Comparison of ENCODE assay signal across 8 cellular contexts in the genomic region with DNA sequence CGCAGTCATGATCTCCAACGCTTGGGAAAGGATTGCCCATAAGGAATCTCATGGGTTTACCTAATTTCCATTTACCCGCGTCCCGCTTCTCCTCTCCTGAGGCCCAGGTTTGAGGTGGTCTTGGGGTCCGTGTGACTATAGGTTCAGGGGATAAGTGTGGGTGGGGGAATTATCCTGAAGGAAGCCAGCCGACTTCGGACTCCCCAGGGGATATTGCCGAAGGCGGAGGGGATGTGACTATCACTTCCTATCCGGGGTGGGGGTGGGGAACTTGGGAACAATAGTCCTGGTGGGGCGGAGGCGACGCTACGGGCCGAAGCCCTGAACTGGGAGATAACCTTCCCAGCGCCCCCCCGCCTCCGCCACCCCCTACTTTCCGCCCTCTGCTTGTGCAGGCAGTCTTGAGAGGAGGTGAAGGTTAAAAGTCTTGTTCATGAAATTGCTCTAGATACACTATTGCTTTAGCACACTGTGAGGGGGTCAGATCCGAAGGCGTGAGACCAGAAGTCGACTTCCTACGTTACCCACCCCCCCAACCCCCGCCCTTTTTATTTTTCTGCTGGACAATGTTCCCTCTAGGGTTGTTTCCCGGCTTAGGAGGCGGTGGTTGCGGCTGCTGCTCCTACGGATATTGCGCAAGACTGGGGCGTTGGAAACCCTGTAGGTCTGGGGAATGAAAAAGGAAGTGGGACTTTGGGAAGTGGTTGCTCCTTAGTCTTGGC. TPM values are rescaled to one million over a fixed set of nuclear protein-coding genes. Genes with fewer than 3 reads are reported as not detected.
DNase-seq lines count a peak whose midpoint lies in the region; ATAC-seq, FAIRE-seq and TF ChIP-seq lines count a peak whose summit lies in the region.

No MANE protein-coding gene starts in this region.

- WGBS in A549 (ENCODE audit: missing lambda C conversion rate) = under 1% methylated on average over 29 of the region's 31 CpGs

- CTCF ChIA-PET in A549 (lab: Yijun Ruan, JAX) = interaction anchor here (1.1 to 2.6 kb wide), 3 partner anchors 10 to 99 kb away, joined by 3 to 11 read pairs (median 4); no protein-coding TSS in a partner anchor

- peak overlapping the region; percentile 89 for H3K4me2 ChIP-seq in A549

- peak in 1 of 2 experiments; percentile 52; a peak in 4 of 5 replicates for TF ChIP-seq RAD21 in A549 (conservative IDR thresholded peaks at IDR 0.05 in 1 of 2, IDR thresholded peaks at IDR 0.05 in 1 of 2)

- DNase-seq in A549 (ENCODE audit: low read depth in 1 of 2, low spot score in 1 of 2) (peak; percentile 92 to 97), GM04504 (ENCODE audit: low read depth) (peak; percentile 79), NCI-H2029 (lab: John Stamatoyannopoulos, UW) (peak; percentile 89), UCSD-AML1 (lab: John Stamatoyannopoulos, UW; ENCODE audit: unreplicated experiment) (peak; percentile 58), midbrain (lab: John Stamatoyannopoulos, UW) (peak; percentile 47), tibial artery (peak; percentile 93 to 94)

- TF ChIP-seq EP300 in A549 (IDR thresholded peaks at IDR 0.05) = peak; percentile 38 to 56; a peak in 2 of 5 replicates

- peak; percentile 21; the same call in 1 of the 2 replicates for TF ChIP-seq POLR2A in A549 (IDR thresholded peaks at IDR 0.05; ENCODE audit: low read length)

- intact Hi-C loops in tibial artery (cut with DNase I; ENCODE audit: low total_unique reads) = no loop called here

- H3K4me3 ChIP-seq in A549 (peak overlapping the region; percentile 96), tibial artery (peak overlapping the region; percentile 81 to 100)

- no peak for FAIRE-seq in A549 (lab: Jason Lieb, UNC)

- TF ChIP-seq CTCF in A549 (IDR thresholded peaks at IDR 0.05) = no peak
- TF ChIP-seq CTCF in tibial artery (IDR thresholded peaks at IDR 0.05) = no peak

- H3K4me1 ChIP-seq in A549 = peaks cover 39% of the 10 kb centered on the region
- H3K4me1 ChIP-seq in tibial artery = peaks cover 0 to 41% (median 22%) of the 10 kb centered on the region in 4 donors

- no peaks in the 10 kb centered on the region for H3K27me3 ChIP-seq in tibial artery

- ATAC-seq in A549 = peak; percentile 57 to 65
- peak; percentile 17 for ATAC-seq in esophagus mucosa
- ATAC-seq in GM19463 (IDR thresholded peaks at IDR 0.05; ENCODE audit: unreplicated experiment) = no peak

- H3K9me3 ChIP-seq in A549 = no peaks in the 10 kb centered on the region
- no peaks in the 10 kb centered on the region for H3K9me3 ChIP-seq in tibial artery

- POLR2A ChIA-PET in A549 (lab: Yijun Ruan, JAX) = interaction anchor here (1.1 to 1.8 kb wide), 6 partner anchors 10 to 260 kb away, joined by 3 to 8 read pairs (median 4); a partner anchor contains a TSS

- H3K27ac ChIP-seq in A549 (peak overlapping the region; percentile 100), tibial artery (peak overlapping the region; percentile 95 to 99)

- no peaks in the 10 kb centered on the region for H3K36me3 ChIP-seq in tibial artery

TF ChIP-seq in A549, 52 proteins besides CTCF, POLR2A, EP300 and RAD21:
- no peak for TF ChIP-seq KDM1A (IDR thresholded peaks at IDR 0.05; ENCODE audit: low read depth)
- TF ChIP-seq PHF8 (IDR thresholded peaks at IDR 0.05; ENCODE audit: borderline replicate concordance, low read depth) = peak; percentile 16; the same call in 1 of the 2 replicates
- TF ChIP-seq, protein P1, sequence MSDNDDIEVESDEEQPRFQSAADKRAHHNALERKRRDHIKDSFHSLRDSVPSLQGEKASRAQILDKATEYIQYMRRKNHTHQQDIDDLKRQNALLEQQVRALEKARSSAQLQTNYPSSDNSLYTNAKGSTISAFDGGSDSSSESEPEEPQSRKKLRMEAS (IDR thresholded peaks at IDR 0.05) = peak; percentile 76
- peak; percentile 99 to 100 for TF ChIP-seq CEBPB (IDR thresholded peaks at IDR 0.05)
- peak; percentile 47; the same call in 2 of the 3 replicates for TF ChIP-seq SMC3 (IDR thresholded peaks at IDR 0.05)
- TF ChIP-seq JUN (IDR thresholded peaks at IDR 0.05) = peak; percentile 78 to 92
- TF ChIP-seq, protein P2, sequence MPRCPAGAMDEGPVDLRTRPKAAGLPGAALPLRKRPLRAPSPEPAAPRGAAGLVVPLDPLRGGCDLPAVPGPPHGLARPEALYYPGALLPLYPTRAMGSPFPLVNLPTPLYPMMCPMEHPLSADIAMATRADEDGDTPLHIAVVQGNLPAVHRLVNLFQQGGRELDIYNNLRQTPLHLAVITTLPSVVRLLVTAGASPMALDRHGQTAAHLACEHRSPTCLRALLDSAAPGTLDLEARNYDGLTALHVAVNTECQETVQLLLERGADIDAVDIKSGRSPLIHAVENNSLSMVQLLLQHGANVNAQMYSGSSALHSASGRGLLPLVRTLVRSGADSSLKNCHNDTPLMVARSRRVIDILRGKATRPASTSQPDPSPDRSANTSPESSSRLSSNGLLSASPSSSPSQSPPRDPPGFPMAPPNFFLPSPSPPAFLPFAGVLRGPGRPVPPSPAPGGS (IDR thresholded peaks at IDR 0.05) = peak; percentile 61
- TF ChIP-seq GATA3 (IDR thresholded peaks at IDR 0.05; ENCODE audit: borderline replicate concordance) = peak; percentile 41
- 0 out of 2 replicates have a peak, but pooled peaks have one; percentile 14 for TF ChIP-seq TP53 (CRISPR knock-in tag; IDR thresholded peaks at IDR 0.05)
- TF ChIP-seq, protein P3, sequence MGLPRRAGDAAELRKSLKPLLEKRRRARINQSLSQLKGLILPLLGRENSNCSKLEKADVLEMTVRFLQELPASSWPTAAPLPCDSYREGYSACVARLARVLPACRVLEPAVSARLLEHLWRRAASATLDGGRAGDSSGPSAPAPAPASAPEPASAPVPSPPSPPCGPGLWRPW (IDR thresholded peaks at IDR 0.05) = peak; percentile 53
- TF ChIP-seq, protein P4, sequence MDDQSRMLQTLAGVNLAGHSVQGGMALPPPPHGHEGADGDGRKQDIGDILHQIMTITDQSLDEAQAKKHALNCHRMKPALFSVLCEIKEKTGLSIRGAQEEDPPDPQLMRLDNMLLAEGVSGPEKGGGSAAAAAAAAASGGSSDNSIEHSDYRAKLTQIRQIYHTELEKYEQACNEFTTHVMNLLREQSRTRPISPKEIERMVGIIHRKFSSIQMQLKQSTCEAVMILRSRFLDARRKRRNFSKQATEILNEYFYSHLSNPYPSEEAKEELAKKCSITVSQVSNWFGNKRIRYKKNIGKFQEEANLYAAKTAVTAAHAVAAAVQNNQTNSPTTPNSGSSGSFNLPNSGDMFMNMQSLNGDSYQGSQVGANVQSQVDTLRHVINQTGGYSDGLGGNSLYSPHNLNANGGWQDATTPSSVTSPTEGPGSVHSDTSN (IDR thresholded peaks at IDR 0.05) = no peak
- no peak for TF ChIP-seq MAFK (IDR thresholded peaks at IDR 0.05; ENCODE audit: partially characterized antibody)
- TF ChIP-seq CHD2 (IDR thresholded peaks at IDR 0.05; ENCODE audit: low read length, partially characterized antibody) = peak; percentile 10

RNA-seq across cellular contexts. Expression of a gene that starts 1.3 kb away (rescaled TPM):
- 105 and 149 TPM in 2 replicates for polyA plus RNA-seq in A549 (2011; rRNA removed)
- 21.5 and 22.9 TPM in 2 replicates for polyA plus RNA-seq in A549 (2012; cell fraction: cytosol; rRNA removed)
- polyA plus RNA-seq in A549 (2012; cell fraction: nucleus; rRNA removed) = 9.2 and 10.1 TPM in 2 replicates
- 70.4 to 83.1 TPM (median 76.3 TPM) in 3 replicates for polyA plus RNA-seq in A549 (2017; fragmentation: RNase III; extraction: RNeasy Plus Mini Kit Qiagen cat#74134 plus additional on column Dnase treatment)
- polyA minus RNA-seq in A549 (2011; rRNA and poly(A)+ RNA removed) = 55.8 and 66.5 TPM in 2 replicates
- 54.9 TPM for total RNA-seq in esophagus mucosa
